Comparison of ENCODE assay signal across 1 cellular context in genomic region chr11:57275582-57275981, GRCh38.
TF ChIP-seq lines count a peak whose summit lies in the region.

No MANE protein-coding gene starts in this region.

TF ChIP-seq in SK-N-SH, 30 proteins besides CTCF, POLR2A, EP300 and RAD21 (continued from another document):
- no peak for TF ChIP-seq IRF3 (IDR thresholded peaks at IDR 0.05; ENCODE audit: low read depth, low read length)
- no peak for TF ChIP-seq REST (IDR thresholded peaks at IDR 0.05; ENCODE audit: low read depth, low read length)
- no peak for TF ChIP-seq TAF1 (IDR thresholded peaks at IDR 0.05; ENCODE audit: borderline replicate concordance, low read depth, low read length)
- TF ChIP-seq CHD2 (IDR thresholded peaks at IDR 0.05; ENCODE audit: low read length, partially characterized antibody): no peak
- no peak for TF ChIP-seq TEAD4 (IDR thresholded peaks at IDR 0.05; ENCODE audit: borderline replicate concordance, insufficient read depth)
- no peak for TF ChIP-seq FOXM1 (IDR thresholded peaks at IDR 0.05; ENCODE audit: low read depth)
